Comparison of ENCODE assay signal across 34 cellular contexts in genomic region chr2:29981402-29981801, GRCh38.
"Had no signal": no experiment of that assay in that cellular context is flagged by ENCODE, and none has a peak within 500 bp of the region (broad histone marks: within the 10 kb centered on the region; RNA-seq: fewer than 3 reads in every experiment).

No MANE protein-coding gene starts in this region.

- H3K36me3 ChIP-seq: MG63 had no signal

- DNase-seq: Karpas-422, Kasumi-1, MG63, MM.1S, MV-4-11, NCI-H1048, NCI-H1092, NCI-H1092 treated with DMSO at 0.1 percent for 48 hours, NCI-H1105, NCI-H1105 treated with DMSO at 0.1 percent for 48 hours, NCI-H1417, NCI-H1417 treated with DMSO at 0.1 percent for 48 hours, NCI-H1436, NCI-H1436 treated with DMSO at 0.1 percent for 48 hours, NCI-H146, NCI-H1694, NCI-H1694 treated with DMSO at 0.1 percent for 48 hours, NCI-H187, NCI-H187 treated with DMSO at 0.1 percent for 48 hours, NCI-H1930, NCI-H2029, NCI-H2029 treated with DMSO at 0.1 percent for 48 hours, NCI-H2081, NCI-H2081 treated with DMSO at 0.1 percent for 48 hours, NCI-H2107, NCI-H2171, NCI-H2171 treated with DMSO at 0.1 percent for 48 hours, NCI-H2227 treated with DMSO at 0.1 percent for 48 hours, NCI-H226, NCI-H345, NCI-H446, NCI-H446 treated with DMSO at 0.1 percent for 48 hours, NCI-H510A, NCI-H510A treated with DMSO at 0.1 percent for 48 hours had no signal

- H3K9me3 ChIP-seq: MG63 had no signal

- H3K4me3 ChIP-seq: MG63 had no signal
